Comparison of ENCODE assay signal across 24 cellular contexts in genomic region chr2:38836801-38837200, GRCh38. TPM values are rescaled to one million over a fixed set of nuclear protein-coding genes. Genes with fewer than 3 reads are reported as not detected.
DNase-seq lines count a peak whose midpoint lies in the region; ATAC-seq and TF ChIP-seq lines count a peak whose summit lies in the region.
"Had no signal": no experiment of that assay in that cellular context is flagged by ENCODE, and none has a peak within 500 bp of the region (broad histone marks: within the 10 kb centered on the region; RNA-seq: fewer than 3 reads in every experiment).

No MANE protein-coding gene starts in this region.

- TF ChIP-seq CTCF in activated B cell treated with CpG ODN at 0.5 μM for 24 hours (IDR thresholded peaks at IDR 0.05), result no peak
- no peak for TF ChIP-seq CTCF in osteoblast (IDR thresholded peaks at IDR 0.05; ENCODE audit: extremely low read depth, low read depth, low read length)

- no peak overlapping the region for H3K4me2 ChIP-seq in osteoblast (ENCODE audit: insufficient read depth, low read length)
- H3K4me2 ChIP-seq: BLaER1, GM23338, neural progenitor cell, smooth muscle cell had no signal

- no peaks in the 10 kb centered on the region for H3K27me3 Mint-ChIP-seq in activated B cell treated with CpG ODN at 0.5 μM for 24 hours

- H3K4me1 ChIP-seq in osteoblast (ENCODE audit: insufficient read depth, low read length), result no peaks in the 10 kb centered on the region
- H3K4me1 ChIP-seq: BLaER1, gastroesophageal sphincter, left ventricle myocardium inferior, neural progenitor cell, thyroid gland had no signal

- H3K27ac ChIP-seq in osteoblast (ENCODE audit: low read depth, low read length) (no peak overlapping the region), substantia nigra (ENCODE audit: low read depth, low read length, poor library complexity, severe bottlenecking) (no peak overlapping the region)
- H3K27ac ChIP-seq: BLaER1, gastroesophageal sphincter, left ventricle myocardium inferior, neural progenitor cell, thyroid gland had no signal

- peaks cover 55% of the 10 kb centered on the region for H3K4me1 Mint-ChIP-seq in activated B cell treated with CpG ODN at 0.5 μM for 24 hours
- H3K4me1 Mint-ChIP-seq: GM23338, neural progenitor cell had no signal

- intact Hi-C loops in activated B cell treated with CpG ODN at 0.5 μM for 24 hours (cut with micrococcal nuclease), result loop anchor here (1.0 to 5.0 kb wide), 4 partner anchors 40 to 254 kb away; partner anchors contain the start of genes DHX57, GEMIN6, MORN2 and SRSF7

- H3K27ac Mint-ChIP-seq in activated B cell treated with CpG ODN at 0.5 μM for 24 hours, result peak overlapping the region; percentile 93
- H3K27ac Mint-ChIP-seq: activated T-helper 1 cell treated with anti-CD3 and anti-CD28 coated beads, Interleukin-12 subunit alpha, Interleukin-12 subunit beta, Interleukin-2, Interleukin-4 antibody, amounts not matched to agents 30 ng/mL and 10 ng/mL and 1 ng/mL, durations not matched to agents 14 hours and 24 hours and 36 hours; GM23338; neural progenitor cell had no signal

- DNase-seq in stimulated activated CD4-positive, alpha-beta T cell treated with anti-CD3 and anti-CD28 coated beads, Interleukin-1b, Interleukin-23, amount 100 ng/mL, for 48 hours, result peak; percentile 2
- no peak for DNase-seq in stimulated activated CD4-positive, alpha-beta T cell treated with anti-CD3 and anti-CD28 coated beads, Interleukin-12 subunit alpha, Interleukin-12 subunit beta, amount 100 ng/mL, for 4 hours
- DNase-seq in activated B cell treated with CpG ODN at 0.5 μM for 24 hours, result no peak
- no peak for DNase-seq in osteoblast (ENCODE audit: insufficient read length, low spot score, missing footprints)
- DNase-seq in COR-L47 (lab: John Stamatoyannopoulos, UW), result no peak
- no peak for DNase-seq in NCI-H2107 (lab: John Stamatoyannopoulos, UW)
- DNase-seq in substantia nigra (lab: John Stamatoyannopoulos, UW), result no peak
- DNase-seq: activated CD4-positive, CD25-positive, alpha-beta regulatory T cell; Karpas-422; left ventricle myocardium inferior; NCI-H1092; NCI-H524 treated with DMSO at 0.1 percent for 48 hours; OCI-M1; thyroid gland had no signal

- ATAC-seq in HG02759 (IDR thresholded peaks at IDR 0.05; ENCODE audit: unreplicated experiment) (peak; percentile 28), activated B cell treated with CpG ODN at 0.5 μM for 24 hours (ENCODE audit: low read depth) (peak; percentile 16)
- ATAC-seq: GM23338 had no signal

- CTCF ChIA-PET in activated B cell treated with CpG ODN at 0.5 μM for 24 hours (lab: Charles Lee), result no interaction called here

- H3K9me3 ChIP-seq in osteoblast (ENCODE audit: low read depth, low read length), result no peaks in the 10 kb centered on the region
- H3K9me3 ChIP-seq: BLaER1, gastroesophageal sphincter, left ventricle myocardium inferior, thyroid gland had no signal

- H3K79me2 ChIP-seq in osteoblast (ENCODE audit: insufficient read depth, low read length), result no peaks in the 10 kb centered on the region

- H3K9me3 Mint-ChIP-seq in activated B cell treated with CpG ODN at 0.5 μM for 24 hours, result no peaks in the 10 kb centered on the region
- H3K9me3 Mint-ChIP-seq: activated T-helper 1 cell treated with anti-CD3 and anti-CD28 coated beads, Interleukin-12 subunit alpha, Interleukin-12 subunit beta, Interleukin-2, Interleukin-4 antibody, amounts not matched to agents 30 ng/mL and 10 ng/mL and 1 ng/mL, durations not matched to agents 14 hours and 24 hours and 36 hours; GM23338; neural progenitor cell had no signal

- H2AFZ ChIP-seq in osteoblast (ENCODE audit: low read length), result no peak overlapping the region
- H2AFZ ChIP-seq: GM23338, neural progenitor cell had no signal

- no peak overlapping the region for H3K4me3 Mint-ChIP-seq in activated B cell treated with CpG ODN at 0.5 μM for 24 hours
- H3K4me3 Mint-ChIP-seq: activated T-helper 1 cell treated with anti-CD3 and anti-CD28 coated beads, Interleukin-12 subunit alpha, Interleukin-12 subunit beta, Interleukin-2, Interleukin-4 antibody, amounts not matched to agents 30 ng/mL and 10 ng/mL and 1 ng/mL, durations not matched to agents 14 hours and 24 hours and 36 hours; GM23338; neural progenitor cell had no signal

- H3K36me3 Mint-ChIP-seq in activated B cell treated with CpG ODN at 0.5 μM for 24 hours (ENCODE audit: low read depth), result peaks cover 19% of the 10 kb centered on the region

- POLR2A ChIA-PET in activated B cell treated with CpG ODN at 0.5 μM for 24 hours (lab: Charles Lee), result interaction anchor here (0.6 to 2.3 kb wide), 2 partner anchors 86 to 98 kb away, joined by 4 to 14 read pairs; partner anchors contain the start of gene SRSF7

- H3K4me3 ChIP-seq in osteoblast (ENCODE audit: insufficient read depth, low read length), result no peak overlapping the region
- H3K4me3 ChIP-seq: BLaER1, gastroesophageal sphincter, GM23338, left ventricle myocardium inferior, neural progenitor cell, smooth muscle cell, thyroid gland had no signal

- H3K36me3 ChIP-seq in osteoblast (ENCODE audit: insufficient read depth, low read length), result peaks cover 18% of the 10 kb centered on the region

- H3K27me3 ChIP-seq in osteoblast (ENCODE audit: insufficient read depth, low read length), result no peaks in the 10 kb centered on the region
- H3K27me3 ChIP-seq: BLaER1, gastroesophageal sphincter, neural progenitor cell, thyroid gland had no signal

- no peaks in the 10 kb centered on the region for H4K20me1 ChIP-seq in osteoblast (ENCODE audit: insufficient read depth, low read length)
- H4K20me1 ChIP-seq: BLaER1 had no signal

RNA-seq across cellular contexts. Expression of gene DHX57, which starts 38.9 kb away (rescaled TPM):
- total RNA-seq in activated B cell treated with CpG ODN at 0.5 μM for 24 hours (20.4 and 21.5 TPM in 2 replicates), osteoblast (19.5 and 28.0 TPM in 2 replicates)

RNA-seq across cellular contexts. Expression of gene MORN2, which starts 39.0 kb away (rescaled TPM):
- total RNA-seq in activated B cell treated with CpG ODN at 0.5 μM for 24 hours, result 4.1 and 4.8 TPM in 2 replicates
- 16.6 and 16.8 TPM in 2 replicates for total RNA-seq in osteoblast

RNA-seq across cellular contexts. Expression of gene ARHGEF33, which starts 52.9 kb away (rescaled TPM):
- total RNA-seq in activated B cell treated with CpG ODN at 0.5 μM for 24 hours (0.27 and 0.69 TPM in 2 replicates), osteoblast (0.29 and 0.72 TPM in 2 replicates)
- total RNA-seq: HT1080; SK-MEL-5; T-helper 2 cell treated with Interferon-gamma antibody and Interleukin-4, amounts not matched to agents 100 ng/mL and 5 ng/mL, for 36 hours had no signal

RNA-seq across cellular contexts. Expression of gene GEMIN6, which starts 58.8 kb away (rescaled TPM):
- total RNA-seq in activated B cell treated with CpG ODN at 0.5 μM for 24 hours, result 16.6 and 17.2 TPM in 2 replicates
- 4.3 and 5.3 TPM in 2 replicates for total RNA-seq in osteoblast
